ENCODE assay signal across 13 cellular contexts in the genomic region with DNA sequence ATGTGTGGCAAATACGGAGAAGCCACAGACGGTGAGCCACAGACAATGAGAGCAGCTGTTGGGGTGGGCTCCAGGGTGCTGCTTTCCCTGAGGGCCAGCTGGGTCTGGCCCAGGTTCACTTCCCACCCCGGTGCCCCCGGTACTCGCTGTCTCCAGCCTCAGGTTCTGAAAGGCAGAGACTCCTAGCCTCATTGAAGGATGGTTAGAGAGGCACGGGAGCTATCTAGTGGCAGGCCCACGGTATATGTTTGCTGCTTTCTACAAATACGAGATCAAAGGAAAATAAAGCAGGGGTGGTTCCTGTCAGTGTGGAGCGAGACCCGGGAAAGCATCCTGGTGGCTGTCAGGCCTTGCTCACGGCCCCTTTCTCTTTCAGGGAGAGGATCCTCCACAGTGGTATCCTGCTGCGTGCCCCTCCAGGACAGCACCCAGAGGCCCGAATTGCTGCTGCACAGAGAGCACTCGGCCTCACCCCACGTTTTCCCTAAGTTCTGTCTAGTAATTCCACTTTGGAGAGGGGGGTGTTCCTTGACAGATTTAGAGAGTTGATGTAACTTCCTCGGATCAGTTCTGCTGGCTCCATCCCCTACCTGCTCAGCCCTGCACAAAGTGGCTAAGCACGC. TPM values are rescaled to one million over a fixed set of nuclear protein-coding genes. Genes with fewer than 3 reads are reported as not detected.
A peak's percentile ranks its signal among the peaks of the same experiment; 100 is the strongest.
DNase-seq lines count a peak whose midpoint lies in the region; ATAC-seq and TF ChIP-seq lines count a peak whose summit lies in the region.
"Had no signal": no experiment of that assay in that cellular context is flagged by ENCODE, and none has a peak within 500 bp of the region (broad histone marks: within the 10 kb centered on the region; RNA-seq: fewer than 3 reads in every experiment).

No MANE protein-coding gene starts in this region.

- intact Hi-C loops in vagina (cut with DNase I), result no loop called here

- H3K27ac ChIP-seq in vagina, result peak overlapping the region; percentile 100

- TF ChIP-seq CTCF in neural crest cell (conservative IDR thresholded peaks at IDR 0.05), result no peak
- no peak for TF ChIP-seq CTCF in vagina (IDR thresholded peaks at IDR 0.05)

- H3K4me1 ChIP-seq in vagina, result peaks cover 49% of the 10 kb centered on the region

- H3K27ac Mint-ChIP-seq in stimulated activated naive CD8-positive, alpha-beta T cell treated with anti-CD3 and anti-CD28 coated beads, Interleukin-15, Interleukin-2, amounts not matched to agents 100 ng/mL and 50 ng/mL, for 24 hours, result peak overlapping the region; percentile 43
- H3K27ac Mint-ChIP-seq in neural crest cell (ENCODE audit: unreplicated experiment), result no peak overlapping the region

- peaks cover 27% of the 10 kb centered on the region for H3K4me1 Mint-ChIP-seq in stimulated activated naive CD8-positive, alpha-beta T cell treated with anti-CD3 and anti-CD28 coated beads, Interleukin-15, Interleukin-2, amounts not matched to agents 100 ng/mL and 50 ng/mL, for 24 hours (ENCODE audit: low read depth)
- peaks cover 20% of the 10 kb centered on the region for H3K4me1 Mint-ChIP-seq in neural crest cell

- H3K27me3 ChIP-seq in vagina, result no peaks in the 10 kb centered on the region
- H3K27me3 ChIP-seq: heart left ventricle had no signal

- no peaks in the 10 kb centered on the region for H3K9me3 ChIP-seq in vagina
- H3K9me3 ChIP-seq: heart left ventricle had no signal

- H3K27me3 Mint-ChIP-seq in stimulated activated naive CD8-positive, alpha-beta T cell treated with anti-CD3 and anti-CD28 coated beads, Interleukin-15, Interleukin-2, amounts not matched to agents 100 ng/mL and 50 ng/mL, for 24 hours, result no peaks in the 10 kb centered on the region
- no peaks in the 10 kb centered on the region for H3K27me3 Mint-ChIP-seq in neural crest cell (ENCODE audit: low read depth)
- H3K27me3 Mint-ChIP-seq: effector memory CD8-positive, alpha-beta T cell had no signal

- ATAC-seq in stimulated activated naive CD8-positive, alpha-beta T cell treated with anti-CD3 and anti-CD28 coated beads, Interleukin-15, Interleukin-2, amounts not matched to agents 100 U/mL and 50 U/mL, for 24 hours, result no peak
- ATAC-seq in GM21390 (IDR thresholded peaks at IDR 0.05; ENCODE audit: unreplicated experiment) (no peak), GM18858 (IDR thresholded peaks at IDR 0.05; ENCODE audit: unreplicated experiment) (no peak)
- ATAC-seq: effector memory CD8-positive, alpha-beta T cell; heart left ventricle had no signal

- peaks cover 0 to 5% of the 10 kb centered on the region in 2 donors for H3K36me3 ChIP-seq in vagina

- no peak for TF ChIP-seq POLR2A in vagina (IDR thresholded peaks at IDR 0.05)

- no peak overlapping the region for H3K4me3 ChIP-seq in vagina

- H3K36me3 Mint-ChIP-seq in stimulated activated naive CD8-positive, alpha-beta T cell treated with anti-CD3 and anti-CD28 coated beads, Interleukin-15, Interleukin-2, amounts not matched to agents 100 ng/mL and 50 ng/mL, for 24 hours (ENCODE audit: low read depth), result no peaks in the 10 kb centered on the region
- no peaks in the 10 kb centered on the region for H3K36me3 Mint-ChIP-seq in neural crest cell (ENCODE audit: low read depth)

- no peak overlapping the region for H3K4me3 Mint-ChIP-seq in stimulated activated naive CD8-positive, alpha-beta T cell treated with anti-CD3 and anti-CD28 coated beads, Interleukin-15, Interleukin-2, amounts not matched to agents 100 ng/mL and 50 ng/mL, for 24 hours
- H3K4me3 Mint-ChIP-seq in neural crest cell, result peak overlapping the region; percentile 78

- DNase-seq in stimulated activated naive CD8-positive, alpha-beta T cell treated with anti-CD3 and anti-CD28 coated beads, Interleukin-15, Interleukin-2, amounts not matched to agents 100 U/mL and 50 U/mL, for 24 hours, result no peak
- DNase-seq in cerebellar cortex (ENCODE audit: low spot score) (peak; percentile 75), neural crest cell (ENCODE audit: low read depth, low spot score) (no peak), vagina (ENCODE audit: extremely low spot score in 2 of 2) (no peak), RPMI8226 (no peak)
- DNase-seq: effector memory CD8-positive, alpha-beta T cell; NCI-H1105 treated with DMSO at 0.1 percent for 48 hours; NCI-H446 treated with DMSO at 0.1 percent for 48 hours; T-helper 9 cell had no signal

- no peaks in the 10 kb centered on the region for H3K9me3 Mint-ChIP-seq in stimulated activated naive CD8-positive, alpha-beta T cell treated with anti-CD3 and anti-CD28 coated beads, Interleukin-15, Interleukin-2, amounts not matched to agents 100 ng/mL and 50 ng/mL, for 24 hours
- no peaks in the 10 kb centered on the region for H3K9me3 Mint-ChIP-seq in neural crest cell
- H3K9me3 Mint-ChIP-seq: effector memory CD8-positive, alpha-beta T cell had no signal

RNA-seq across cellular contexts. Expression of a gene that starts 3.0 kb away (rescaled TPM):
- total RNA-seq in neural crest cell (19.9 and 26.8 TPM in 2 replicates), vagina (12.8 TPM)

RNA-seq across cellular contexts. Expression of a gene that starts 3.6 kb away (rescaled TPM):
- total RNA-seq in neural crest cell (60.9 and 67.0 TPM in 2 replicates), vagina (33.6 TPM)

RNA-seq across cellular contexts. Expression of a gene that starts 7.4 kb away (rescaled TPM):
- total RNA-seq in neural crest cell (2.6 and 3.9 TPM in 2 replicates), vagina (195 TPM)

RNA-seq across cellular contexts. Expression of a gene that starts 48.7 kb away (rescaled TPM):
- 154 and 163 TPM in 2 replicates for total RNA-seq in neural crest cell
- 158 TPM for total RNA-seq in vagina

Comparison
In these comparisons a context has a peak if more than half of its experiments do, and no peak if none do; other contexts are left out.
1. RNA of a gene that starts 7.4 kb away (total RNA-seq): 195 TPM in vagina (single experiment); 2.6 to 3.9 TPM in neural crest cell; every median in the first group is over 10 times any median in the second.